In genomic region chr6:88374556-88374955, GRCh38 we compare ENCODE assay signal across 15 cellular contexts.
"Had no signal": no experiment of that assay in that cellular context is flagged by ENCODE, and none has a peak within 500 bp of the region (broad histone marks: within the 10 kb centered on the region; RNA-seq: fewer than 3 reads in every experiment).

No MANE protein-coding gene starts in this region.

- H3K4me1 ChIP-seq: colonic mucosa, foreskin keratinocyte had no signal

- H3K36me3 ChIP-seq: colonic mucosa, heart left ventricle, tibial nerve, vagina had no signal

- H3K27me3 ChIP-seq: colonic mucosa, heart left ventricle, tibial nerve, vagina had no signal

- H3K4me3 ChIP-seq: colonic mucosa, heart left ventricle, tibial nerve, vagina had no signal

- H3K27ac ChIP-seq: colonic mucosa, foreskin keratinocyte, heart left ventricle, tibial nerve, vagina had no signal

- H3K9me3 ChIP-seq: colonic mucosa, heart left ventricle, tibial nerve, vagina had no signal

- ATAC-seq: foreskin keratinocyte; heart left ventricle; left colon; naive thymus-derived CD4-positive, alpha-beta T cell; right cardiac atrium had no signal

- DNase-seq: activated B cell treated with CpG ODN at 0.5 μM for 24 hours; activated CD4-positive, alpha-beta T cell treated with anti-CD3 and anti-CD28 coated beads, Interleukin-2, amount 10 ng/mL, durations not matched to agents 7 days and 5 days; activated naive CD4-positive, alpha-beta T cell treated with anti-CD3 and anti-CD28 coated beads, Interleukin-2, amount 10 ng/mL, durations not matched to agents 7 days and 5 days; caudate nucleus; colonic mucosa; effector CD4-positive, alpha-beta T cell; foreskin keratinocyte; heart left ventricle; left colon; naive thymus-derived CD4-positive, alpha-beta T cell; posterior cingulate gyrus; right cardiac atrium; small intestine had no signal
